In genomic region chr10:15898046-15898445, GRCh38 we compare ENCODE assay signal across 10 cellular contexts. TPM values are rescaled to one million over a fixed set of nuclear protein-coding genes. Genes with fewer than 3 reads are reported as not detected.
DNase-seq lines count a peak whose midpoint lies in the region; ATAC-seq and TF ChIP-seq lines count a peak whose summit lies in the region.
"Had no signal": no experiment of that assay in that cellular context is flagged by ENCODE, and none has a peak within 500 bp of the region (broad histone marks: within the 10 kb centered on the region; RNA-seq: fewer than 3 reads in every experiment).

No MANE protein-coding gene starts in this region.

- H3K4me3 Mint-ChIP-seq in glutamatergic neuron (ENCODE audit: unreplicated experiment): no peak overlapping the region
- no peak overlapping the region for H3K4me3 Mint-ChIP-seq in activated T-helper 17 cell treated with anti-CD3 and anti-CD28 coated beads, Interleukin-2, amount 50 U/mL, for 72 hours
- H3K4me3 Mint-ChIP-seq: activated naive CD4-positive, alpha-beta T cell treated with anti-CD3 and anti-CD28 coated beads, Interleukin-2, amount 50 U/mL, for 24 hours had no signal

- WGBS in thyroid gland, 2 donors: 60 to 63% methylated on average over 4 of the region's 4 CpGs

- H3K9me3 ChIP-seq in thyroid gland: no peaks in the 10 kb centered on the region
- H3K9me3 ChIP-seq: SJSA1 had no signal

- no peaks in the 10 kb centered on the region for H3K4me1 Mint-ChIP-seq in glutamatergic neuron (ENCODE audit: low read depth, unreplicated experiment)
- no peaks in the 10 kb centered on the region for H3K4me1 Mint-ChIP-seq in activated T-helper 17 cell treated with anti-CD3 and anti-CD28 coated beads, Interleukin-2, amount 50 U/mL, for 72 hours
- H3K4me1 Mint-ChIP-seq: activated naive CD4-positive, alpha-beta T cell treated with anti-CD3 and anti-CD28 coated beads, Interleukin-2, amount 50 U/mL, for 24 hours had no signal

- intact Hi-C loops in thyroid gland (cut with DNase I): no loop called here

- peak; percentile 65 for ATAC-seq in GM21367 (IDR thresholded peaks at IDR 0.05; ENCODE audit: unreplicated experiment)
- ATAC-seq in activated T-helper 17 cell treated with anti-CD3 and anti-CD28 coated beads, Interleukin-2, amount 50 U/mL, for 72 hours (replicated peaks): no peak
- ATAC-seq in HG03457 (IDR thresholded peaks at IDR 0.05; ENCODE audit: unreplicated experiment): no peak

- H3K27me3 ChIP-seq in thyroid gland: no peaks in the 10 kb centered on the region

- no peaks in the 10 kb centered on the region for H3K36me3 Mint-ChIP-seq in glutamatergic neuron (ENCODE audit: unreplicated experiment)
- no peaks in the 10 kb centered on the region for H3K36me3 Mint-ChIP-seq in activated T-helper 17 cell treated with anti-CD3 and anti-CD28 coated beads, Interleukin-2, amount 50 U/mL, for 72 hours (ENCODE audit: low read depth)
- H3K36me3 Mint-ChIP-seq: activated naive CD4-positive, alpha-beta T cell treated with anti-CD3 and anti-CD28 coated beads, Interleukin-2, amount 50 U/mL, for 24 hours had no signal

- H3K27ac ChIP-seq in thyroid gland: no peak overlapping the region
- H3K27ac ChIP-seq: SJSA1 had no signal

- no peaks in the 10 kb centered on the region for H3K4me1 ChIP-seq in thyroid gland
- H3K4me1 ChIP-seq: SJSA1 had no signal

- no peak overlapping the region for H3K4me3 ChIP-seq in thyroid gland (replicated peaks in 1 of 3)
- H3K4me3 ChIP-seq: SJSA1 had no signal

- H3K27me3 Mint-ChIP-seq in glutamatergic neuron (ENCODE audit: unreplicated experiment): peaks cover 2% of the 10 kb centered on the region
- peaks cover 41% of the 10 kb centered on the region for H3K27me3 Mint-ChIP-seq in activated T-helper 17 cell treated with anti-CD3 and anti-CD28 coated beads, Interleukin-2, amount 50 U/mL, for 72 hours

- peak; percentile 29 for DNase-seq in AG20443 (ENCODE audit: low spot score)
- DNase-seq in RKO (ENCODE audit: low spot score): peak; percentile 77
- no peak for DNase-seq in glutamatergic neuron
- no peak for DNase-seq in activated naive CD4-positive, alpha-beta T cell (lab: John Stamatoyannopoulos, UW)
- DNase-seq in thyroid gland: no peak

- no peaks in the 10 kb centered on the region for H3K36me3 ChIP-seq in thyroid gland
- H3K36me3 ChIP-seq: SJSA1 had no signal

- TF ChIP-seq POLR2A in thyroid gland (IDR thresholded peaks at IDR 0.05): no peak

- no peak overlapping the region for H3K27ac Mint-ChIP-seq in glutamatergic neuron (ENCODE audit: unreplicated experiment)
- H3K27ac Mint-ChIP-seq in activated T-helper 17 cell treated with anti-CD3 and anti-CD28 coated beads, Interleukin-2, amount 50 U/mL, for 72 hours: no peak overlapping the region
- H3K27ac Mint-ChIP-seq: activated naive CD4-positive, alpha-beta T cell treated with anti-CD3 and anti-CD28 coated beads, Interleukin-2, amount 50 U/mL, for 24 hours had no signal

- TF ChIP-seq CTCF in glutamatergic neuron (IDR thresholded peaks at IDR 0.05; ENCODE audit: partially characterized antibody, unreplicated experiment): peak; percentile 69
- TF ChIP-seq CTCF in thyroid gland (IDR thresholded peaks at IDR 0.05): peak in 1 of 6 experiments; percentile 14

- peaks cover 4% of the 10 kb centered on the region for H3K9me3 Mint-ChIP-seq in glutamatergic neuron (ENCODE audit: unreplicated experiment)
- H3K9me3 Mint-ChIP-seq in activated T-helper 17 cell treated with anti-CD3 and anti-CD28 coated beads, Interleukin-2, amount 50 U/mL, for 72 hours: no peaks in the 10 kb centered on the region
- H3K9me3 Mint-ChIP-seq: activated naive CD4-positive, alpha-beta T cell treated with anti-CD3 and anti-CD28 coated beads, Interleukin-2, amount 50 U/mL, for 24 hours had no signal

RNA-seq across cellular contexts. Expression of gene MINDY3, which starts 37.7 kb away (rescaled TPM):
- total RNA-seq in glutamatergic neuron (ENCODE audit: unreplicated experiment) (45.6 TPM), thyroid gland (10 to 100 TPM; 32.8 to 44.2 (median 38.2) TPM)
- 10 to 100 TPM; 22.0 to 23.2 TPM for total RNA-seq in activated T-helper 17 cell treated with anti-CD3 and anti-CD28 coated beads, Interleukin-2, amount 50 U/mL, for 72 hours

Comparison
In these comparisons a context has a peak if more than half of its experiments do, and no peak if none do; other contexts are left out.
1. DNase-seq: peak in AG20443 (single experiment) and RKO (single experiment); none in glutamatergic neuron (single experiment), activated naive CD4-positive, alpha-beta T cell (0 of 4) and thyroid gland (0 of 2).